ENCODE assay signal across 24 cellular contexts in genomic region chr1:99788896-99789295, GRCh38.
"Had no signal": no experiment of that assay in that cellular context is flagged by ENCODE, and none has a peak within 500 bp of the region (broad histone marks: within the 10 kb centered on the region; RNA-seq: fewer than 3 reads in every experiment).

No MANE protein-coding gene starts in this region.

- DNase-seq: activated B cell treated with CpG ODN at 0.5 μM for 24 hours; activated CD4-positive, alpha-beta T cell treated with anti-CD3 and anti-CD28 coated beads for 48 hours; activated CD4-positive, alpha-beta T cell treated with anti-CD3 and anti-CD28 coated beads, Interleukin-2, amount 50 U/mL, for 1 hour; activated CD4-positive, alpha-beta T cell treated with anti-CD3 and anti-CD28 coated beads, Interleukin-2, amount 50 U/mL, for 48 hours; activated CD8-positive, alpha-beta memory T cell treated with anti-CD3 and anti-CD28 coated beads for 24 hours; activated CD8-positive, alpha-beta T cell treated with anti-CD3 and anti-CD28 coated beads for 36 hours; activated effector memory CD4-positive, alpha-beta T cell treated with Interleukin-2 at 50 U/mL for 16 hours; activated gamma-delta T cell treated with Interleukin-2 at 50 U/mL for 16 hours; activated naive CD4-positive, alpha-beta T cell treated with anti-CD3 and anti-CD28 coated beads, Interleukin-2, amount 50 U/mL, for 16 hours; activated naive CD4-positive, alpha-beta T cell treated with Interleukin-2 at 50 U/mL for 16 hours; activated T-cell treated with anti-CD3 and anti-CD28 coated beads, Interleukin-2, amount 50 U/mL, for 4 hours; amniotic stem cell; anterior cingulate cortex; brain microvascular endothelial cell; caudate nucleus; cortex of kidney; dermis blood vessel endothelial cell; effector CD4-positive, alpha-beta T cell; effector memory CD8-positive, alpha-beta T cell; foreskin fibroblast; head of caudate nucleus; T-helper 1 cell; T-helper 17 cell; T1000 had no signal

- H3K36me3 ChIP-seq: brain microvascular endothelial cell had no signal

- H3K27ac ChIP-seq: brain microvascular endothelial cell had no signal

- H3K27me3 ChIP-seq: brain microvascular endothelial cell had no signal
